ENCODE assay signal across 8 cellular contexts in genomic region chr4:173301518-173302201, GRCh38. TPM values are rescaled to one million over a fixed set of nuclear protein-coding genes. Genes with fewer than 3 reads are reported as not detected.
DNase-seq lines count a peak whose midpoint lies in the region; FAIRE-seq and TF ChIP-seq lines count a peak whose summit lies in the region.

No MANE protein-coding gene starts in this region.

- peak; percentile 88 for FAIRE-seq in islet of Langerhans (lab: Jason Lieb, UNC)
- no peak for FAIRE-seq in H54 (lab: Jason Lieb, UNC)

- no peak overlapping the region for H2BK120ac ChIP-seq in neuronal stem cell (ENCODE audit: low read depth, low read length)

- TF ChIP-seq CTCF in GM12873 (IDR thresholded peaks at IDR 0.05; ENCODE audit: insufficient read depth, low read depth, low read length, missing control alignments) (peak; percentile 63), transverse colon (IDR thresholded peaks at IDR 0.05) (peak; percentile 65 to 79 (median 68))

- no peaks in the 10 kb centered on the region for H3K36me3 ChIP-seq in adipocyte (ENCODE audit: control insufficient read depth, insufficient read depth, low read length, severe bottlenecking)
- peaks cover 0 to 15% (median 2%) of the 10 kb centered on the region in 4 donors for H3K36me3 ChIP-seq in transverse colon
- H3K36me3 ChIP-seq in neuronal stem cell (replicated peaks in 1 of 2; ENCODE audit: control insufficient read depth in 2 of 2, insufficient read depth in 2 of 2, low read length in 2 of 2), result peaks cover 0 to 50% of the 10 kb centered on the region in 2 donors

- peaks cover 1% of the 10 kb centered on the region for H3K79me1 ChIP-seq in neuronal stem cell (ENCODE audit: low read depth, low read length)

- H3K4me3 ChIP-seq in adipocyte (ENCODE audit: low read length) (no peak overlapping the region), transverse colon (no peak overlapping the region), neuronal stem cell (ENCODE audit: low read length in 2 of 2) (no peak overlapping the region)

- WGBS in transverse colon (ENCODE audit: low coverage in 1 of 2), 2 donors, result 35 to 37% methylated on average over 5 of the region's 5 CpGs
- no CpG with 5 or more reads among the region's 5 CpGs for WGBS in neuronal stem cell (ENCODE audit: extremely low coverage in 2 of 2, insufficient read length in 2 of 2, insufficient replicate concordance in 1 of 2), 2 donors

- intact Hi-C loops in transverse colon (cut with DNase I; ENCODE audit: low total_unique reads), result no loop called here

- H3K23ac ChIP-seq in neuronal stem cell (ENCODE audit: low read depth, low read length, poor library complexity), result no peak overlapping the region

- in situ Hi-C loops in transverse colon (cut with MboI; ENCODE audit: low pct_ligation_motif_present in 1 of 4, low pct_unique_long_range_greater_than_20kb in 1 of 4, low sequenced_read_pairs in 3 of 4), result no loop called here

- H3K4me1 ChIP-seq in adipocyte (ENCODE audit: control insufficient read depth, insufficient read depth, low read length) (no peaks in the 10 kb centered on the region), transverse colon (peaks cover 0 to 10% (median 1%) of the 10 kb centered on the region in 4 donors), neuronal stem cell (ENCODE audit: control insufficient read depth in 2 of 2, insufficient read depth in 1 of 2, low read depth in 1 of 2, low read length in 2 of 2) (no peaks in the 10 kb centered on the region)

- H3K4me2 ChIP-seq in neuronal stem cell (ENCODE audit: insufficient read depth, low read length, poor library complexity, severe bottlenecking), result no peak overlapping the region

- peak; percentile 14 for DNase-seq in Ammon's horn (ENCODE audit: low spot score)
- peak; percentile 20 for DNase-seq in HT-29 (ENCODE audit: low spot score)
- peak; percentile 71 for DNase-seq in adipocyte (ENCODE audit: low read depth)
- no peak for DNase-seq in transverse colon
- no peak for DNase-seq in H54 (ENCODE audit: insufficient read length, low spot score)
- no peak for DNase-seq in neuronal stem cell (ENCODE audit: low spot score)

- H3K18ac ChIP-seq in neuronal stem cell (ENCODE audit: low read length), result no peak overlapping the region

- H2AK5ac ChIP-seq in neuronal stem cell (ENCODE audit: low read depth, low read length), result no peak overlapping the region

- H3K4ac ChIP-seq in neuronal stem cell (ENCODE audit: low read length), result no peak overlapping the region

- H3K14ac ChIP-seq in neuronal stem cell (ENCODE audit: low read length), result no peak overlapping the region

- H3K27me3 ChIP-seq in adipocyte (replicated peaks; ENCODE audit: control insufficient read depth, insufficient read depth, low read length), result no peaks in the 10 kb centered on the region
- no peaks in the 10 kb centered on the region for H3K27me3 ChIP-seq in transverse colon
- H3K27me3 ChIP-seq in neuronal stem cell (ENCODE audit: control insufficient read depth in 3 of 3, insufficient read depth in 3 of 3, low read depth in 1 of 3, low read length in 3 of 3), result no peaks in the 10 kb centered on the region

- H4K8ac ChIP-seq in neuronal stem cell (ENCODE audit: low read depth, low read length), result no peak overlapping the region

- H2AFZ ChIP-seq in neuronal stem cell (ENCODE audit: low read length), result no peak overlapping the region

- H3K9ac ChIP-seq in adipocyte (ENCODE audit: low read length) (no peak overlapping the region), neuronal stem cell (ENCODE audit: low read depth, low read length, poor library complexity) (no peak overlapping the region)

- H3K27ac ChIP-seq in transverse colon (no peak overlapping the region), neuronal stem cell (replicated peaks; ENCODE audit: low read length) (no peak overlapping the region)

- no peak overlapping the region for H4K91ac ChIP-seq in neuronal stem cell (ENCODE audit: low read depth, low read length, poor library complexity)

- no peak overlapping the region for H2BK12ac ChIP-seq in neuronal stem cell (ENCODE audit: low read length)

- no peak for TF ChIP-seq EP300 in transverse colon (IDR thresholded peaks at IDR 0.05; ENCODE audit: low read depth)

- H2BK15ac ChIP-seq in neuronal stem cell (ENCODE audit: low read length), result no peak overlapping the region

- TF ChIP-seq POLR2A in transverse colon (IDR thresholded peaks at IDR 0.05) (no peak), H54 (IDR thresholded peaks at IDR 0.05; ENCODE audit: low read depth, low read length) (no peak)

- H2BK5ac ChIP-seq in neuronal stem cell (ENCODE audit: low read length), result no peak overlapping the region

- no peaks in the 10 kb centered on the region for H3K9me3 ChIP-seq in adipocyte (ENCODE audit: control insufficient read depth, low read length)
- no peaks in the 10 kb centered on the region for H3K9me3 ChIP-seq in transverse colon
- H3K9me3 ChIP-seq in neuronal stem cell (replicated peaks in 1 of 2; ENCODE audit: control insufficient read depth in 2 of 2, insufficient read depth in 1 of 2, low read depth in 1 of 2, low read length in 2 of 2), result peaks cover 0 to 5% of the 10 kb centered on the region in 2 donors

RNA-seq across cellular contexts. Expression of gene HMGB2, which starts 32.5 kb away (rescaled TPM):
- 113 and 133 TPM in 2 replicates for total RNA-seq in HT-29 (2014; rRNA removed; shearing (Covaris generic))
- total RNA-seq in transverse colon, result 10 to 100 TPM in 3 of 4 donors, 1 to 10 TPM in 1; 9.4 to 34.9 (median 29.1) TPM
- 923 TPM for polyA plus RNA-seq in neuronal stem cell (2013, experiment 1 of 2)
- 915 TPM for polyA plus RNA-seq in neuronal stem cell (2013, experiment 2 of 2)

Comparison
In these comparisons a context has a peak if more than half of its experiments do, and no peak if none do; other contexts are left out.
1. DNase-seq: peak in Ammon's horn (single experiment), HT-29 (single experiment) and adipocyte (single experiment); none in transverse colon (single experiment), H54 (single experiment) and neuronal stem cell (single experiment).